In genomic region chr7:55086413-55087201, GRCh38 we compare ENCODE assay signal across 8 cellular contexts.
DNase-seq lines count a peak whose midpoint lies in the region; ATAC-seq, FAIRE-seq and TF ChIP-seq lines count a peak whose summit lies in the region.

No MANE protein-coding gene starts in this region.

- DNase-seq in GM06990 (ENCODE audit: extremely low read depth, insufficient read length) (peak; percentile 56), GM20000 (ENCODE audit: low spot score) (peak; percentile 61), amniotic epithelial cell (ENCODE audit: low read depth) (peak; percentile 90), keratinocyte (ENCODE audit: low read depth, low spot score) (no peak), tibial nerve (ENCODE audit: low spot score in 2 of 2) (no peak), endodermal cell (no peak), KG1 (lab: John Stamatoyannopoulos, UW) (no peak)

- H3K4me2 ChIP-seq in keratinocyte (ENCODE audit: control insufficient read depth, extremely low read depth, insufficient read depth, low read depth, low read length): peak overlapping the region; percentile 52

- no peaks in the 10 kb centered on the region for H3K9me3 ChIP-seq in keratinocyte (ENCODE audit: control insufficient read depth, low read depth, low read length)
- H3K9me3 ChIP-seq in tibial nerve: no peaks in the 10 kb centered on the region
- no peaks in the 10 kb centered on the region for H3K9me3 ChIP-seq in endodermal cell (ENCODE audit: control insufficient read depth, low read length)

- no peak overlapping the region for H2AFZ ChIP-seq in keratinocyte (ENCODE audit: control insufficient read depth, low read length)

- no peak overlapping the region for H3K27ac Mint-ChIP-seq in endodermal cell

- H3K27ac ChIP-seq in keratinocyte (ENCODE audit: control insufficient read depth, insufficient read depth, low read length) (peak overlapping the region; percentile 55), tibial nerve (peak overlapping the region in 3 of 4 donors; percentile 35 to 81 (median 56)), endodermal cell (ENCODE audit: low read depth, low read length) (no peak overlapping the region)

- H3K4me1 Mint-ChIP-seq in endodermal cell: no peaks in the 10 kb centered on the region

- ATAC-seq in HG03575 (IDR thresholded peaks at IDR 0.05; ENCODE audit: extremely low read depth, insufficient number of reproducible peaks, low FRiP score, unreplicated experiment): peak; percentile 41

- no peak overlapping the region for H3K4me3 Mint-ChIP-seq in endodermal cell

- H3K36me3 ChIP-seq in GM06990 (ENCODE audit: control insufficient read depth, insufficient read depth, low read length) (no peaks in the 10 kb centered on the region), keratinocyte (ENCODE audit: control insufficient read depth in 2 of 2, extremely low read depth in 1 of 2, insufficient read depth in 2 of 2, low read length in 2 of 2) (peaks cover 23 to 58% of the 10 kb centered on the region in 2 experiments), tibial nerve (no peaks in the 10 kb centered on the region), endodermal cell (ENCODE audit: control insufficient read depth, insufficient read depth, low read length) (no peaks in the 10 kb centered on the region)

- TF ChIP-seq CTCF in GM06990 (IDR thresholded peaks at IDR 0.05; ENCODE audit: insufficient read depth, low read length, poor library complexity, severe bottlenecking) (no peak), GM20000 (IDR thresholded peaks at IDR 0.05; ENCODE audit: extremely low read depth, missing control alignments) (no peak), keratinocyte (optimal IDR thresholded peaks at IDR 0.05 in 1 of 3, IDR thresholded peaks at IDR 0.05 in 1 of 3, conservative IDR thresholded peaks at IDR 0.05 in 1 of 3; ENCODE audit: extremely low read depth in 1 of 3, insufficient read depth in 2 of 3, low read length in 3 of 3) (no peak), tibial nerve (IDR thresholded peaks at IDR 0.05) (no peak), endodermal cell (conservative IDR thresholded peaks at IDR 0.05) (no peak)

- H4K20me1 ChIP-seq in keratinocyte (ENCODE audit: control insufficient read depth, extremely low read depth, insufficient read depth, low read length): peaks cover 37% of the 10 kb centered on the region

- H3K27me3 Mint-ChIP-seq in endodermal cell (ENCODE audit: insufficient read depth): no peaks in the 10 kb centered on the region

- FAIRE-seq in keratinocyte (lab: Jason Lieb, UNC): peak; percentile 75

- TF ChIP-seq EP300 in tibial nerve (IDR thresholded peaks at IDR 0.05): no peak

- peaks cover 97% of the 10 kb centered on the region for H3K79me2 ChIP-seq in keratinocyte (ENCODE audit: control insufficient read depth, insufficient read depth, low read length)

- H3K9me1 ChIP-seq in keratinocyte (ENCODE audit: control insufficient read depth, extremely low read depth, insufficient read depth, low read length): peaks cover 18% of the 10 kb centered on the region

- no peaks in the 10 kb centered on the region for H3K36me3 Mint-ChIP-seq in endodermal cell (ENCODE audit: low read depth)

- H3K4me3 ChIP-seq in GM06990 (replicated peaks; ENCODE audit: low read depth, low read length) (peak overlapping the region; percentile 24; the same call in 1 of the 2 replicates), keratinocyte (ENCODE audit: control insufficient read depth in 2 of 3, extremely low read depth in 1 of 3, insufficient read depth in 2 of 3, low read depth in 1 of 3, low read length in 3 of 3) (no peak overlapping the region), tibial nerve (peak overlapping the region in 2 of 4 donors; percentile 20 to 30), endodermal cell (ENCODE audit: low read length) (no peak overlapping the region)

- H3K9me3 Mint-ChIP-seq in endodermal cell: no peaks in the 10 kb centered on the region

- dilution Hi-C loops in keratinocyte (cut with MboI; ENCODE audit: extremely low pct_ligation_motif_present, low sequenced_read_pairs): no loop called here

- H3K4me1 ChIP-seq in keratinocyte (ENCODE audit: control insufficient read depth, extremely low read depth, insufficient read depth, low read length): peaks cover 66% of the 10 kb centered on the region
- peaks cover 0 to 52% (median 23%) of the 10 kb centered on the region in 4 donors for H3K4me1 ChIP-seq in tibial nerve
- no peaks in the 10 kb centered on the region for H3K4me1 ChIP-seq in endodermal cell (ENCODE audit: control insufficient read depth, insufficient read depth, low read length)

- H3K9ac ChIP-seq in keratinocyte (ENCODE audit: control insufficient read depth, extremely low read depth, insufficient read depth, low read length) (peak overlapping the region; percentile 57), endodermal cell (ENCODE audit: extremely low read depth, low read length, poor library complexity, severe bottlenecking) (no peak overlapping the region)

- WGBS in tibial nerve, 2 donors: 6 to 12% methylated on average over 18 of the region's 18 CpGs
- WGBS in endodermal cell (ENCODE audit: insufficient coverage in 1 of 2, insufficient read length in 1 of 2), 2 experiments: 80 to 90% methylated on average over 11 to 18 of the region's 18 CpGs

- TF ChIP-seq POLR2A in tibial nerve (IDR thresholded peaks at IDR 0.05): no peak

- H3K27me3 ChIP-seq in GM06990 (replicated peaks; ENCODE audit: control insufficient read depth, insufficient read depth, low read length) (no peaks in the 10 kb centered on the region), keratinocyte (ENCODE audit: control insufficient read depth, extremely low read depth, insufficient read depth, low read length) (no peaks in the 10 kb centered on the region), tibial nerve (no peaks in the 10 kb centered on the region), endodermal cell (ENCODE audit: control insufficient read depth, insufficient read depth, low read length, poor library complexity, severe bottlenecking) (no peaks in the 10 kb centered on the region)

Comparison
In these comparisons a context has a peak if more than half of its experiments do, and no peak if none do; other contexts are left out.
1. DNase-seq: peak in GM06990 (single experiment), GM20000 (single experiment) and amniotic epithelial cell (single experiment); none in keratinocyte (single experiment), tibial nerve (0 of 2), endodermal cell (single experiment) and KG1 (single experiment).